ENCODE assay signal across 20 cellular contexts in genomic region chr7:131151034-131151433, GRCh38.
"Had no signal": no experiment of that assay in that cellular context is flagged by ENCODE, and none has a peak within 500 bp of the region (broad histone marks: within the 10 kb centered on the region; RNA-seq: fewer than 3 reads in every experiment).

No MANE protein-coding gene starts in this region.

- FAIRE-seq: astrocyte, pancreas, small intestine had no signal

- DNase-seq: activated T-cell treated with anti-CD3 and anti-CD28 coated beads, Interleukin-2, amount 50 U/mL, for 1 hour; central memory CD4-positive, alpha-beta T cell; dermis blood vessel endothelial cell; effector memory CD4-positive, alpha-beta T cell; foreskin melanocyte; glutamatergic neuron; immature natural killer cell; left ventricle myocardium inferior; natural killer cell; pancreas; right lobe of liver; small intestine; stimulated activated CD4-positive, alpha-beta T cell treated with anti-CD3 and anti-CD28 coated beads, Interleukin-2, amount 100 ng/mL, for 24 hours; T-helper 1 cell; upper lobe of left lung had no signal

- H3K4me1 ChIP-seq: pancreas, right lobe of liver, upper lobe of left lung had no signal

- H3K27me3 ChIP-seq: hepatocyte, pancreas, right lobe of liver, upper lobe of left lung had no signal

- H3K79me2 ChIP-seq: hepatocyte had no signal

- H3K27ac ChIP-seq: hepatocyte, left ventricle myocardium inferior, pancreas, right lobe of liver, thoracic aorta, upper lobe of left lung had no signal

- H3K4me2 ChIP-seq: hepatocyte had no signal

- H3K9me3 ChIP-seq: left ventricle myocardium inferior, pancreas, right lobe of liver, thoracic aorta, upper lobe of left lung had no signal

- H3K36me3 ChIP-seq: left ventricle myocardium inferior, pancreas, right lobe of liver, thoracic aorta, upper lobe of left lung had no signal

- H2AFZ ChIP-seq: hepatocyte had no signal

- H3K4me3 ChIP-seq: hepatocyte, left ventricle myocardium inferior, pancreas, right lobe of liver, thoracic aorta, upper lobe of left lung had no signal

- ATAC-seq: activated naive CD4-positive, alpha-beta T cell treated with anti-CD3 and anti-CD28 coated beads, Interleukin-2, amount 50 U/mL, for 72 hours; natural killer cell; pancreas; right lobe of liver; stimulated activated memory B cell treated with anti-CD40 and anti-IgM and Interleukin-4, amounts not matched to agents 10 μg/mL and 1 μg/mL and 100 μg/mL, for 72 hours had no signal
